8 cellular contexts compared by ENCODE assay signal in the genomic region with DNA sequence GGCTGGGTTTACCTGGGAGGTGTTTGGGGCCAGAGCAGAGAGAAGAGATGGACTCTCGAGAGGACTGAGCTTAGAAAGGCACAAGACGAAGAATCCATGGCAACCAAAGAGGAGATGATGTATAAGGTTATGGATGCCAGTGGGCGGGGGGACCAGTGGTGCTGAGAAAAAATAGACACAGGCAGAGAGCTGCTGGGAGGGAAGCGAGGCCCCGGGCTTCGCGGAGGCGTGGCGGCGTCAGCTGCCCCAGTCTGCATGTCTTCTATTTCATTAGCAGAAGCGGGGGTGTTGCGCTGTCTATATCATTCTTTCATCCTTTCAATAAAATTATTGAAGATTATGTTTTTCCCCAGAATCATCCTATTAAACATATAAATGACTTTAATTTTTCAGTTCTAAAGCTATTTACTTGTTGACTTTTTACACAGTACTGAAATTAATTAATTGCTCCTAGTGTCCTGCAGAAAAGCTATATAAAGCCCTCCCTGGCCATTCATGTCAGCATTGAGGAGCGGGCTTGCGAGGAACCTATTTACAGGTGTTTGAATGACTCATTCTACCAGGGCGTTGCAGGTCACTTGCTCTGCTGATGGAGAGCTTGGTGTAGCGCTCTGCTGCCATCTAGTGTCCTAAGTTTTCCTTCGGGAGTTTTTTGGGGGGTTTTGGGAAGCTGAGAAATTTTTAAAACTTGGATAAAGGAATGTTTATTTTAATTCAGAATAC. TPM values are rescaled to one million over a fixed set of nuclear protein-coding genes. Genes with fewer than 3 reads are reported as not detected.
DNase-seq lines count a peak whose midpoint lies in the region; ATAC-seq and FAIRE-seq lines count a peak whose summit lies in the region.

No MANE protein-coding gene starts in this region.

- H3K4me3 Mint-ChIP-seq in stimulated activated memory B cell treated with anti-CD40 and anti-IgM and Interleukin-4, amounts not matched to agents 10 μg/mL and 1 μg/mL and 100 μg/mL, for 72 hours: no peak overlapping the region

- peak; percentile 51 for DNase-seq in NCI-H1436 (lab: John Stamatoyannopoulos, UW)
- DNase-seq in NCI-H1436 treated with DMSO at 0.1 percent for 48 hours (lab: John Stamatoyannopoulos, UW): no peak
- peak; percentile 46 to 87 for DNase-seq in NCI-H526 (lab: John Stamatoyannopoulos, UW)
- peak; percentile 33 to 49 for DNase-seq in activated CD8-positive, alpha-beta memory T cell treated with anti-CD3 and anti-CD28 coated beads for 4 hours (ENCODE audit: low read depth in 2 of 2)
- DNase-seq in myocyte (ENCODE audit: low read depth): peak; percentile 76

- H3K9me3 Mint-ChIP-seq in stimulated activated memory B cell treated with anti-CD40 and anti-IgM and Interleukin-4, amounts not matched to agents 10 μg/mL and 1 μg/mL and 100 μg/mL, for 72 hours: no peaks in the 10 kb centered on the region

- peaks cover 14% of the 10 kb centered on the region for H3K36me3 Mint-ChIP-seq in stimulated activated memory B cell treated with anti-CD40 and anti-IgM and Interleukin-4, amounts not matched to agents 10 μg/mL and 1 μg/mL and 100 μg/mL, for 72 hours

- H3K27me3 Mint-ChIP-seq in stimulated activated memory B cell treated with anti-CD40 and anti-IgM and Interleukin-4, amounts not matched to agents 10 μg/mL and 1 μg/mL and 100 μg/mL, for 72 hours: no peaks in the 10 kb centered on the region

- peaks cover 6% of the 10 kb centered on the region for H3K4me1 Mint-ChIP-seq in stimulated activated memory B cell treated with anti-CD40 and anti-IgM and Interleukin-4, amounts not matched to agents 10 μg/mL and 1 μg/mL and 100 μg/mL, for 72 hours

- no peak overlapping the region for H3K27ac Mint-ChIP-seq in stimulated activated memory B cell treated with anti-CD40 and anti-IgM and Interleukin-4, amounts not matched to agents 10 μg/mL and 1 μg/mL and 100 μg/mL, for 72 hours

- peak; percentile 74 for ATAC-seq in HG03045 (IDR thresholded peaks at IDR 0.05; ENCODE audit: unreplicated experiment)
- peak; percentile 68 for ATAC-seq in stimulated activated memory B cell treated with anti-CD40 and anti-IgM and Interleukin-4, amounts not matched to agents 10 μg/mL and 1 μg/mL and 100 μg/mL, for 72 hours

- peak; percentile 29 for FAIRE-seq in endometrium (lab: Jason Lieb, UNC)

RNA-seq across cellular contexts. Expression of a gene that starts 42.9 kb away (rescaled TPM):
- total RNA-seq in myocyte: not detected in 2 replicates
- 0.30 TPM for polyA plus RNA-seq in myocyte (2012)
